9 cellular contexts compared by ENCODE assay signal in genomic region chr9:74497750-74498615, GRCh38. TPM values are rescaled to one million over a fixed set of nuclear protein-coding genes. Genes with fewer than 3 reads are reported as not detected.
DNase-seq lines count a peak whose midpoint lies in the region; FAIRE-seq and TF ChIP-seq lines count a peak whose summit lies in the region.
"Had no signal": no experiment of that assay in that cellular context is flagged by ENCODE, and none has a peak within 500 bp of the region (broad histone marks: within the 10 kb centered on the region; RNA-seq: fewer than 3 reads in every experiment).

No MANE protein-coding gene starts in this region.

- H3K9me3 ChIP-seq in H9 (ENCODE audit: control insufficient read depth, low read depth, low read length): no peaks in the 10 kb centered on the region
- H3K9me3 ChIP-seq in WERI-Rb-1 (ENCODE audit: severe bottlenecking): no peaks in the 10 kb centered on the region
- H3K9me3 ChIP-seq in neural cell (ENCODE audit: low read length): no peaks in the 10 kb centered on the region

- H4K91ac ChIP-seq in H9 (ENCODE audit: insufficient read length, low read depth, low read length): no peak overlapping the region

- H3K4me2 ChIP-seq in H9 (ENCODE audit: insufficient read depth, insufficient read length, low read length) (peak overlapping the region; percentile 94), neural cell (ENCODE audit: low read length) (peak overlapping the region; percentile 77)

- no peaks in the 10 kb centered on the region for H3K79me1 ChIP-seq in H9 (ENCODE audit: insufficient read depth, low read depth, low read length, poor library complexity, severe bottlenecking)

- H3K23ac ChIP-seq in H9 (ENCODE audit: insufficient read length, low read depth, low read length): no peak overlapping the region

- peaks cover 18% of the 10 kb centered on the region; the same call in 1 of the 2 replicates for H3K27me3 ChIP-seq in H9 (ENCODE audit: insufficient read depth, low read length)
- no peaks in the 10 kb centered on the region for H3K27me3 ChIP-seq in WERI-Rb-1 (ENCODE audit: insufficient read depth, low read depth, severe bottlenecking)
- H3K27me3 ChIP-seq in neural cell (ENCODE audit: insufficient read depth, low read depth, low read length): peaks cover 63% of the 10 kb centered on the region

- H3K4me3 ChIP-seq in WERI-Rb-1 (ENCODE audit: low read depth, low read length) (peak overlapping the region; percentile 91), fibroblast of villous mesenchyme (ENCODE audit: low read depth, low read length) (peak overlapping the region; percentile 61), neural cell (ENCODE audit: low read length) (peak overlapping the region; percentile 82)

- peaks cover 0 to 3% of the 10 kb centered on the region in 2 experiments; a peak in 1 of 5 replicates for H3K9me3 Mint-ChIP-seq in H9

- no peak overlapping the region for H2BK5ac ChIP-seq in H9 (ENCODE audit: insufficient read length, low read length)

- H3K79me2 ChIP-seq in H9 (ENCODE audit: insufficient read depth, low read length) (no peaks in the 10 kb centered on the region), neural cell (replicated peaks; ENCODE audit: insufficient read depth, low read length) (peaks cover 3% of the 10 kb centered on the region)

- H3K27ac ChIP-seq in H9 (ENCODE audit: insufficient read length, low read depth, low read length) (no peak overlapping the region), WERI-Rb-1 (peak overlapping the region; percentile 68), neural cell (ENCODE audit: low read length) (no peak overlapping the region)

- H2BK15ac ChIP-seq in H9 (ENCODE audit: low read depth, low read length): no peak overlapping the region

- no peak overlapping the region for H2BK12ac ChIP-seq in H9 (ENCODE audit: insufficient read length, low read depth, low read length)

- no peak overlapping the region for H3K14ac ChIP-seq in H9 (ENCODE audit: insufficient read depth, low read length)

- H2BK120ac ChIP-seq in H9 (ENCODE audit: low read depth, low read length, poor library complexity, severe bottlenecking): no peak overlapping the region

- H3K4ac ChIP-seq in H9 (ENCODE audit: low read depth, low read length): no peak overlapping the region

- H3K56ac ChIP-seq in H9 (ENCODE audit: insufficient read length, low read depth, low read length): no peak overlapping the region

- TF ChIP-seq POLR2A in H54 (IDR thresholded peaks at IDR 0.05; ENCODE audit: low read depth, low read length): no peak

- peak overlapping the region; percentile 9 for H2AFZ ChIP-seq in H9 (ENCODE audit: low read length)
- H2AFZ ChIP-seq in neural cell (ENCODE audit: low read depth, low read length): peak overlapping the region; percentile 25

- no peak for TF ChIP-seq EP300 in neural cell (conservative IDR thresholded peaks at IDR 0.05; ENCODE audit: poor library complexity, severe bottlenecking)

- H3K9me2 ChIP-seq in neural cell (ENCODE audit: insufficient read depth, low read length): no peaks in the 10 kb centered on the region

- no peak overlapping the region for H2AK5ac ChIP-seq in H9 (ENCODE audit: insufficient read length, low read length)

- H3K4me1 ChIP-seq in H9 (ENCODE audit: insufficient read depth, low read length): peaks cover 2% of the 10 kb centered on the region; the same call in 1 of the 2 replicates

- peaks cover 65% of the 10 kb centered on the region for H3K27me3 Mint-ChIP-seq in H9 (ENCODE audit: low read depth)

- TF ChIP-seq CTCF in H9 (conservative IDR thresholded peaks at IDR 0.05) (no peak), WERI-Rb-1 (IDR thresholded peaks at IDR 0.05; ENCODE audit: low read depth, low read length) (no peak), fibroblast of villous mesenchyme (IDR thresholded peaks at IDR 0.05; ENCODE audit: insufficient read depth, low read depth, low read length) (no peak), neural cell (IDR thresholded peaks at IDR 0.05; ENCODE audit: poor library complexity, severe bottlenecking) (no peak)

- H3K9ac ChIP-seq in H9 (ENCODE audit: extremely low read depth, insufficient read length, low read length) (no peak overlapping the region), neural cell (ENCODE audit: low read length) (peak overlapping the region; percentile 47)

- H3K4me1 Mint-ChIP-seq in H9: peaks cover 52 to 62% of the 10 kb centered on the region in 2 experiments

- no peak overlapping the region for H4K8ac ChIP-seq in H9 (replicated peaks; ENCODE audit: insufficient read length, low read depth, low read length)

- no peak overlapping the region for H4K5ac ChIP-seq in H9 (ENCODE audit: insufficient read length, low read depth, low read length)

- peaks cover 6% of the 10 kb centered on the region; the same call in 1 of the 2 replicates for H3K36me3 ChIP-seq in WERI-Rb-1
- no peaks in the 10 kb centered on the region for H3K36me3 ChIP-seq in neural cell (ENCODE audit: insufficient read depth, low read length)

- FAIRE-seq in H54 (lab: Jason Lieb, UNC): no peak

- no CpG with 5 or more reads among the region's 77 CpGs for WGBS in H9 (ENCODE audit: extremely low coverage, insufficient read length, low lambda C conversion rate)

- no peak overlapping the region for H2BK20ac ChIP-seq in H9 (ENCODE audit: low read depth, low read length, poor library complexity, severe bottlenecking)

- no peaks in the 10 kb centered on the region for H3K36me3 Mint-ChIP-seq in H9 (ENCODE audit: insufficient read depth in 1 of 3, low read depth in 3 of 3)

- no peak overlapping the region for H3T11ph ChIP-seq in H9 (ENCODE audit: low read length)

- H3K27ac Mint-ChIP-seq in H9: peak overlapping the region in 1 of 3 experiments; percentile 77; a peak in 2 of 7 replicates

- peaks cover 40% of the 10 kb centered on the region for H3K23me2 ChIP-seq in H9 (ENCODE audit: insufficient read length, low read depth, low read length, poor library complexity, severe bottlenecking)

- no peak for TF ChIP-seq RAD21 in neural cell (conservative IDR thresholded peaks at IDR 0.05)

- H3F3A ChIP-seq in neural cell (ENCODE audit: insufficient read depth, low read length, poor library complexity, severe bottlenecking): no peaks in the 10 kb centered on the region

- H4K20me1 ChIP-seq in H9 (ENCODE audit: control insufficient read depth, insufficient read depth, insufficient read length) (no peaks in the 10 kb centered on the region), neural cell (ENCODE audit: insufficient read depth) (no peaks in the 10 kb centered on the region)

- DNase-seq in COLO668 (lab: John Stamatoyannopoulos, UW; ENCODE audit: unreplicated experiment) (peak; percentile 26), H9 (peak; percentile 62), WERI-Rb-1 (peak; percentile 51), fibroblast of villous mesenchyme (ENCODE audit: low read depth) (peak; percentile 36), hepatic stellate cell (ENCODE audit: low spot score) (no peak), cerebellar nuclear complex (lab: John Stamatoyannopoulos, UW) (no peak), H54 (ENCODE audit: insufficient read length, low spot score) (no peak)

- H3K4me3 Mint-ChIP-seq in H9: peak overlapping the region; percentile 73 to 95

- H3K18ac ChIP-seq in H9 (ENCODE audit: insufficient read length, low read depth, low read length): no peak overlapping the region

TF ChIP-seq in neural cell, 6 proteins besides CTCF, POLR2A, EP300 and RAD21:
- TF ChIP-seq REST (IDR thresholded peaks at IDR 0.05; ENCODE audit: borderline replicate concordance): no peak
- peak; percentile 11 for TF ChIP-seq POLR2AphosphoS5 (IDR thresholded peaks at IDR 0.05)
- TF ChIP-seq SMC3 (conservative IDR thresholded peaks at IDR 0.05; ENCODE audit: poor library complexity): no peak
- TF ChIP-seq TAF1 (IDR thresholded peaks at IDR 0.05; ENCODE audit: low read depth): peak; percentile 33

RNA-seq across cellular contexts. Expression of gene RORB, which starts 0.8 kb away (rescaled TPM):
- total RNA-seq in H9 (2021): 0.26 and 0.31 TPM in 2 replicates
- 0.64 and 5.6 TPM in 2 replicates for total RNA-seq in fibroblast of villous mesenchyme
- polyA plus RNA-seq in neural cell: 0.54 and 0.77 TPM in 2 replicates
- polyA minus RNA-seq in neural cell: 3.2 and 3.8 TPM in 2 replicates
- total RNA-seq: NCI-H460 had no signal

Comparison
In these comparisons a context has a peak if more than half of its experiments do, and no peak if none do; other contexts are left out.
1. DNase-seq: peak in COLO668 (single experiment), H9 (single experiment), WERI-Rb-1 (single experiment) and fibroblast of villous mesenchyme (single experiment); none in hepatic stellate cell (single experiment), cerebellar nuclear complex (0 of 2) and H54 (single experiment).
2. Peak in every context shown above with its lines, with median percentiles within 50 percentile points of each other: H3K4me3 ChIP-seq.